ENCODE assay signal across 11 cellular contexts in genomic region chr7:7251742-7252141, GRCh38.
DNase-seq lines count a peak whose midpoint lies in the region; ATAC-seq and TF ChIP-seq lines count a peak whose summit lies in the region.
"Had no signal": no experiment of that assay in that cellular context is flagged by ENCODE, and none has a peak within 500 bp of the region (broad histone marks: within the 10 kb centered on the region; RNA-seq: fewer than 3 reads in every experiment).

No MANE protein-coding gene starts in this region.

- CTCF ChIA-PET in PC-9 (lab: Charles Lee), result no interaction called here

- no peak overlapping the region for H2AFZ ChIP-seq in PC-9

- no peaks in the 10 kb centered on the region for H4K20me1 ChIP-seq in PC-9 (ENCODE audit: insufficient read depth)

- no peaks in the 10 kb centered on the region for H3K9me2 ChIP-seq in PC-9 (ENCODE audit: insufficient read depth)

- H3K9me3 ChIP-seq in breast epithelium (no peaks in the 10 kb centered on the region), PC-9 (ENCODE audit: insufficient read depth, low read depth) (no peaks in the 10 kb centered on the region)
- H3K9me3 ChIP-seq: SJSA1 had no signal

- no peaks in the 10 kb centered on the region for H3K4me1 ChIP-seq in breast epithelium
- H3K4me1 ChIP-seq in PC-9 (replicated peaks; ENCODE audit: insufficient read depth), result no peaks in the 10 kb centered on the region
- H3K4me1 ChIP-seq: SJSA1 had no signal

- H3F3A ChIP-seq in PC-9 (ENCODE audit: insufficient read depth, low read depth), result no peaks in the 10 kb centered on the region

- H3K4me3 ChIP-seq in breast epithelium (no peak overlapping the region), PC-9 (no peak overlapping the region)
- H3K4me3 ChIP-seq: SJSA1 had no signal

- no peak for TF ChIP-seq POLR2A in breast epithelium (IDR thresholded peaks at IDR 0.05)

- ATAC-seq in GM19351 (IDR thresholded peaks at IDR 0.05; ENCODE audit: unreplicated experiment) (peak; percentile 99), HG03025 (IDR thresholded peaks at IDR 0.05; ENCODE audit: low FRiP score, unreplicated experiment) (peak; percentile 99)

- POLR2A ChIA-PET in PC-9 (lab: Charles Lee; ENCODE audit: unreplicated experiment), result interaction anchor here (0.7 kb wide), 1 partner anchor 84 kb away, joined by 4 read pairs; no protein-coding TSS in a partner anchor

- H3K27me3 ChIP-seq in breast epithelium, result no peaks in the 10 kb centered on the region
- H3K27me3 ChIP-seq in PC-9 (ENCODE audit: insufficient read depth, low read depth), result no peaks in the 10 kb centered on the region
- H3K27me3 ChIP-seq: SJSA1 had no signal

- intact Hi-C loops in breast epithelium (cut with DNase I; ENCODE audit: low total_unique reads), result no loop called here
- intact Hi-C loops in PC-9 (cut with micrococcal nuclease; ENCODE audit: unreplicated experiment), result no loop called here

- BruUV-seq in PC-9 (replicated peaks; lab: Mats Ljungman, UMichigan), result no TSS peak

- TF ChIP-seq CTCF in breast epithelium (IDR thresholded peaks at IDR 0.05), result no peak
- no peak for TF ChIP-seq CTCF in PC-9 (conservative IDR thresholded peaks at IDR 0.05)

- H3K4me2 ChIP-seq in PC-9, result no peak overlapping the region

- DNase-seq in Ammon's horn (ENCODE audit: low spot score) (peak; percentile 32), NOMO-1 treated with dmso at 0.1 percent for 144 hours (lab: John Stamatoyannopoulos, UW; ENCODE audit: unreplicated experiment) (peak; percentile 87), breast epithelium (ENCODE audit: low spot score in 2 of 2) (no peak), PC-9 (no peak), NCI-H1048 (lab: John Stamatoyannopoulos, UW) (no peak), NCI-H345 treated with DMSO at 0.1 percent for 48 hours (lab: John Stamatoyannopoulos, UW; ENCODE audit: unreplicated experiment) (no peak)
- DNase-seq: activated naive CD4-positive, alpha-beta T cell treated with anti-CD3 and anti-CD28 coated beads for 36 hours; nucleus accumbens had no signal

- H3K79me2 ChIP-seq in PC-9 (ENCODE audit: low read depth), result no peaks in the 10 kb centered on the region

- H3K27ac ChIP-seq in breast epithelium (no peak overlapping the region), PC-9 (no peak overlapping the region)
- H3K27ac ChIP-seq: SJSA1 had no signal

- H3K36me3 ChIP-seq in breast epithelium (no peaks in the 10 kb centered on the region), PC-9 (ENCODE audit: low read depth) (no peaks in the 10 kb centered on the region)
- H3K36me3 ChIP-seq: SJSA1 had no signal

Comparison
In these comparisons a context has a peak if more than half of its experiments do, and no peak if none do; other contexts are left out.
1. DNase-seq: peak in Ammon's horn (single experiment) and NOMO-1 treated with dmso at 0.1 percent for 144 hours (single experiment); none in breast epithelium (0 of 2), PC-9 (0 of 2), NCI-H1048 (single experiment) and NCI-H345 treated with DMSO at 0.1 percent for 48 hours (single experiment).